Comparison of ENCODE assay signal across 8 cellular contexts in the genomic region with DNA sequence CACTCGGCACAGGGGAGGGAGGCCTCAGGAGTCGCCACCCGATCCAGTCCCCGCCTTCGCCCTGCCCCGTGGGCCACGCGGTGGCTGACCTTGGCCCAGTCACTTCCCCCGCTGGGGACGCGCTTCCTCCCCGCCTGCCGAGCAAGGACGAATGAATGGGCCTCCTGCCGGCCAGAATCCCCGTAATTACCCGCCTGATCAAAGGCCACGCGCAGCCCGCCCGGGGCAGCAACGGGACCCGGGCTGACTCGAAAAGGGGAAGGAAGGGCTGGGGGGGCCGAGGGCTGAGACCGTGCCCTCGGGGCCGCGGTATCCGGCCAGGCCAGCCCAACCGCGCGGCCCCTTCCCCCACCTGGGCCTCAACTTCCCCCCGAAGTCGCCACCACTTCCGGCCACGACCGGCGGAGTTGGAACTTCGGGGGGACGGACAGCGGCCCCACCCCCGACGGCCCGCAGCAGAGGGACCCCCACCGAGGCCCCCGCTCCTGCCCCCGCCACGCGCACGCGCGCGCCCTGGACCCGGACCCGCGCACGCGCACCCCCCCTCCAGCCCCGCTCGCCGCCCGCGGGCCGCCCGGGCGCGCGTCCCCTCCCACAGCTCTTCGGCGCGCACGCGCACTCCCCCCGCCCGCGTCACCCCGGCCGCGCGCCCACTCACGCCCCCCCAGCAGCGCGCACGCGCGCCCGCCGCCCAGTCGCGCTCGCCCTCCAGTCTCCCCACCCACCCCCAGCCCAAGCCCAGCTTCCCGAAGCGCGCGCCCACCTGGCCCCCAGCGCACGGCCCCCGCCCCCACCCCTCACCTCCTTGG. TPM values are rescaled to one million over a fixed set of nuclear protein-coding genes. Genes with fewer than 3 reads are reported as not detected.
A peak's percentile ranks its signal among the peaks of the same experiment; 100 is the strongest.
DNase-seq lines count a peak whose midpoint lies in the region; ATAC-seq and TF ChIP-seq lines count a peak whose summit lies in the region.

No MANE protein-coding gene starts in this region.

- DNase-seq in DMS 273 treated with DMSO at 0.1 percent for 48 hours (lab: John Stamatoyannopoulos, UW) = peak; percentile 45
- peak; percentile 84 for DNase-seq in KG1 (lab: John Stamatoyannopoulos, UW)
- peak; percentile 89 for DNase-seq in adipocyte (ENCODE audit: low read depth)
- DNase-seq in left ventricle myocardium inferior = peak; percentile 83
- DNase-seq in pulmonary artery endothelial cell (ENCODE audit: low read depth, low spot score) = peak; percentile 43
- DNase-seq in uterus = peak; percentile 61 to 76

- no peak for TF ChIP-seq POLR2A in uterus (IDR thresholded peaks at IDR 0.05)

- H3K9ac ChIP-seq in SU-DHL-6 (ENCODE audit: low read length) (peak overlapping the region; percentile 85), adipocyte (ENCODE audit: low read length) (peak overlapping the region; percentile 95)

- no peaks in the 10 kb centered on the region for H4K20me1 ChIP-seq in SU-DHL-6 (ENCODE audit: low read depth, low read length)

- H3K4me2 ChIP-seq in SU-DHL-6 (ENCODE audit: low read depth, low read length, poor library complexity, severe bottlenecking) = peak overlapping the region; percentile 76

- H3K79me2 ChIP-seq in SU-DHL-6 (ENCODE audit: insufficient read depth, low read length) = peaks cover 50% of the 10 kb centered on the region

- H3K4me3 ChIP-seq in SU-DHL-6 (ENCODE audit: insufficient read depth, low read length, poor library complexity, severe bottlenecking) (peak overlapping the region; percentile 72), adipocyte (ENCODE audit: low read length) (peak overlapping the region; percentile 89), left ventricle myocardium inferior (peak overlapping the region; percentile 91), uterus (peak overlapping the region; percentile 92 to 94)

- H3K9me3 ChIP-seq in SU-DHL-6 (ENCODE audit: insufficient read depth, low read length) = no peaks in the 10 kb centered on the region
- no peaks in the 10 kb centered on the region for H3K9me3 ChIP-seq in adipocyte (ENCODE audit: control insufficient read depth, low read length)
- no peaks in the 10 kb centered on the region for H3K9me3 ChIP-seq in left ventricle myocardium inferior (replicated peaks)
- no peaks in the 10 kb centered on the region for H3K9me3 ChIP-seq in uterus

- no peak for TF ChIP-seq CTCF in SU-DHL-6 (IDR thresholded peaks at IDR 0.05; ENCODE audit: insufficient read depth, low read length, poor library complexity, severe bottlenecking)
- peak; percentile 41 for TF ChIP-seq CTCF in left ventricle myocardium inferior (IDR thresholded peaks at IDR 0.05; ENCODE audit: borderline replicate concordance)
- peak in 1 of 4 experiments; percentile 26 for TF ChIP-seq CTCF in uterus (IDR thresholded peaks at IDR 0.05)

- peak; percentile 16 for ATAC-seq in GM21526 (IDR thresholded peaks at IDR 0.05; ENCODE audit: low FRiP score, unreplicated experiment)

- H2AFZ ChIP-seq in SU-DHL-6 (ENCODE audit: low read depth, low read length, severe bottlenecking) = peak overlapping the region; percentile 21

- H3K4me1 ChIP-seq in adipocyte (ENCODE audit: control insufficient read depth, insufficient read depth, low read length) (peaks cover 27% of the 10 kb centered on the region), left ventricle myocardium inferior (peaks cover 54% of the 10 kb centered on the region), uterus (peaks cover 12 to 22% of the 10 kb centered on the region in 2 donors)

- no peaks in the 10 kb centered on the region for H3K36me3 ChIP-seq in SU-DHL-6 (ENCODE audit: low read length)
- no peaks in the 10 kb centered on the region for H3K36me3 ChIP-seq in adipocyte (ENCODE audit: control insufficient read depth, insufficient read depth, low read length, severe bottlenecking)
- H3K36me3 ChIP-seq in left ventricle myocardium inferior = no peaks in the 10 kb centered on the region
- H3K36me3 ChIP-seq in uterus = no peaks in the 10 kb centered on the region

- H3K9me2 ChIP-seq in SU-DHL-6 (replicated peaks; ENCODE audit: insufficient read depth, low read length) = no peaks in the 10 kb centered on the region

- H3K27ac ChIP-seq in SU-DHL-6 (ENCODE audit: low read depth, low read length) (peak overlapping the region; percentile 80), left ventricle myocardium inferior (replicated peaks) (peak overlapping the region; percentile 97), uterus (peak overlapping the region; percentile 89 to 97)

- no peaks in the 10 kb centered on the region for H3K27me3 ChIP-seq in SU-DHL-6 (ENCODE audit: low read length)
- H3K27me3 ChIP-seq in adipocyte (replicated peaks; ENCODE audit: control insufficient read depth, insufficient read depth, low read length) = no peaks in the 10 kb centered on the region
- no peaks in the 10 kb centered on the region for H3K27me3 ChIP-seq in left ventricle myocardium inferior (ENCODE audit: low read depth)
- H3K27me3 ChIP-seq in uterus = no peaks in the 10 kb centered on the region

- intact Hi-C loops in left ventricle myocardium inferior (cut with micrococcal nuclease) (no loop called here), uterus (cut with DNase I; ENCODE audit: low total_unique reads) (no loop called here)

- H3F3A ChIP-seq in SU-DHL-6 (ENCODE audit: insufficient read depth) = peaks cover 7% of the 10 kb centered on the region

RNA-seq across cellular contexts. Expression of gene ZNF787, which starts 0.5 kb away (rescaled TPM):
- total RNA-seq in left ventricle myocardium inferior (31.8 TPM), pulmonary artery endothelial cell (36.5 and 39.2 TPM in 2 replicates), uterus (10 to 100 TPM in 2 of 4 donors, 1 to 10 TPM in 1, not detected in 1; 3.3 to 32.1 (median 21.5) TPM)

RNA-seq across cellular contexts. Expression of gene ZNF444, which starts 20.5 kb away (rescaled TPM):
- total RNA-seq in left ventricle myocardium inferior (19.2 TPM), pulmonary artery endothelial cell (15.5 and 16.0 TPM in 2 replicates), uterus (10 to 100 TPM in 3 of 4 donors, 1 to 10 TPM in 1; 5.3 to 38.9 (median 21.0) TPM)

RNA-seq across cellular contexts. Expression of gene GALP, which starts 55.2 kb away (rescaled TPM):
- total RNA-seq in left ventricle myocardium inferior (not detected), pulmonary artery endothelial cell (not detected in 2 replicates), uterus (not detected)

Comparison
In these comparisons a context has a peak if more than half of its experiments do, and no peak if none do; other contexts are left out.
1. Peak in every context shown above with its lines: DNase-seq, ATAC-seq, H3K4me3 ChIP-seq and H3K27ac ChIP-seq.